Comparison of ENCODE assay signal across 8 cellular contexts in genomic region chr10:114173680-114174461, GRCh38. TPM values are rescaled to one million over a fixed set of nuclear protein-coding genes. Genes with fewer than 3 reads are reported as not detected.
DNase-seq lines count a peak whose midpoint lies in the region; FAIRE-seq and TF ChIP-seq lines count a peak whose summit lies in the region.

Gene CCDC186 (minus strand): TSS chr10:114174203. CDS start chr10:114163268, 10,935 bp downstream.

- peak within 1 kb of the TSS; percentile 48 to 97 (median 97) for H3K27ac Mint-ChIP-seq in nephron
- peak within 1 kb of the TSS; percentile 97 for H3K27ac Mint-ChIP-seq in stimulated activated naive CD8-positive, alpha-beta T cell treated with anti-CD3 and anti-CD28 coated beads, Interleukin-15, Interleukin-2, amounts not matched to agents 100 ng/mL and 50 ng/mL, for 24 hours

- TF ChIP-seq POLR2A in H54 (IDR thresholded peaks at IDR 0.05; ENCODE audit: low read depth, low read length): peak; percentile 82
- peak; percentile 80 for TF ChIP-seq POLR2A in Raji (IDR thresholded peaks at IDR 0.05; ENCODE audit: insufficient read depth, low read depth, low read length)

- H3K4me3 Mint-ChIP-seq in nephron: peak within 1 kb of the TSS; percentile 95 to 99 (median 98)
- H3K4me3 Mint-ChIP-seq in stimulated activated naive CD8-positive, alpha-beta T cell treated with anti-CD3 and anti-CD28 coated beads, Interleukin-15, Interleukin-2, amounts not matched to agents 100 ng/mL and 50 ng/mL, for 24 hours: peak within 1 kb of the TSS; percentile 99

- peaks cover under 1% of the 10 kb centered on the region for H3K9me3 Mint-ChIP-seq in nephron
- H3K9me3 Mint-ChIP-seq in stimulated activated naive CD8-positive, alpha-beta T cell treated with anti-CD3 and anti-CD28 coated beads, Interleukin-15, Interleukin-2, amounts not matched to agents 100 ng/mL and 50 ng/mL, for 24 hours: peaks cover under 1% of the 10 kb centered on the region

- FAIRE-seq in H54 (lab: Jason Lieb, UNC): peak; percentile 84

- TF ChIP-seq CTCF in fibroblast of the aortic adventitia (IDR thresholded peaks at IDR 0.05; ENCODE audit: insufficient read depth, low read length) (no peak), nephron (IDR thresholded peaks at IDR 0.05; ENCODE audit: unreplicated experiment in 3 of 3) (no peak)

- H3K36me3 Mint-ChIP-seq in nephron (ENCODE audit: low read depth): peaks cover 11% of the 10 kb centered on the region
- H3K36me3 Mint-ChIP-seq in stimulated activated naive CD8-positive, alpha-beta T cell treated with anti-CD3 and anti-CD28 coated beads, Interleukin-15, Interleukin-2, amounts not matched to agents 100 ng/mL and 50 ng/mL, for 24 hours (ENCODE audit: low read depth): peaks cover 7% of the 10 kb centered on the region

- H3K4me3 ChIP-seq in fibroblast of the aortic adventitia (ENCODE audit: low read depth, low read length): peak within 1 kb of the TSS; percentile 100

- DNase-seq in ELR (ENCODE audit: low read depth) (peak; percentile 93), H54 (ENCODE audit: insufficient read length, low spot score) (peak; percentile 89), LoVo (ENCODE audit: low spot score) (peak; percentile 97), activated gamma-delta T cell (lab: John Stamatoyannopoulos, UW) (peak; percentile 97), fibroblast of the aortic adventitia (ENCODE audit: low read depth) (peak; percentile 74)

- H3K27me3 Mint-ChIP-seq in nephron (ENCODE audit: low read depth): peaks cover 17% of the 10 kb centered on the region
- no peaks in the 10 kb centered on the region for H3K27me3 Mint-ChIP-seq in stimulated activated naive CD8-positive, alpha-beta T cell treated with anti-CD3 and anti-CD28 coated beads, Interleukin-15, Interleukin-2, amounts not matched to agents 100 ng/mL and 50 ng/mL, for 24 hours

- peaks cover 20% of the 10 kb centered on the region for H3K4me1 Mint-ChIP-seq in nephron
- H3K4me1 Mint-ChIP-seq in stimulated activated naive CD8-positive, alpha-beta T cell treated with anti-CD3 and anti-CD28 coated beads, Interleukin-15, Interleukin-2, amounts not matched to agents 100 ng/mL and 50 ng/mL, for 24 hours (ENCODE audit: low read depth): peaks cover 33% of the 10 kb centered on the region

RNA-seq across cellular contexts. Expression of gene CCDC186, which starts in this region (rescaled TPM):
- 14.6 and 28.9 TPM in 2 replicates for total RNA-seq in fibroblast of the aortic adventitia (ENCODE audit: low replicate concordance)

Comparison
In these comparisons a context has a peak if more than half of its experiments do, and no peak if none do; other contexts are left out.
1. Peak in every context shown above with its lines: DNase-seq and H3K4me3 ChIP-seq.